ENCODE assay signal across 8 cellular contexts in the genomic region with DNA sequence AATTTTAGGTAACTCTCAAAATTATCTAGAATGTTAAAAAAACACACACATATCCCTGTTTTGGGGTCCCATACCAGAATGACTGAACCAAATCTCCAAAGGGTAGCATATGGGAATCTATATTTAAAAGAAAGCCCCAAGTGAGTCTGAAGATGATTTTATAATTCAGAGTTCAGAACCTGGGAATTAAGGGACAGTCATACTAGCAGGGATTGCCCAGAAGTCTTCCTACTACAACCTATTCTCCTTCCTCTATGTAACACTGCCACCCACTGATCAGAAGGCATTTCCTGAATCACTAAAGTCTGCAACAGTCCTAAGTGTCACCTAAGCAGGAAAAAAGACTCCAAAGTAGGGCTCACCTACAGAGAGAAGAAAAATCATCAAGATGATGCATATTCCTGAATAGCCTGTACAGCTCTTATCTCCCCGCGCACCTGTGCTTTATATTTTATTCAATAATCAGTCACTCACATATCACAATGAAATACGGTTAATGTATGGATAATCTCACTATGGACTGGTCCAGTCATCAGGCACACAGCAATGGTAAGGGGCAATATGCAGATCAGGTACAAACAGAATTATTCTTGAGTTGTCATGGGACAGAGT. TPM values are rescaled to one million over a fixed set of nuclear protein-coding genes. Genes with fewer than 3 reads are reported as not detected.
DNase-seq lines count a peak whose midpoint lies in the region; ATAC-seq, FAIRE-seq and TF ChIP-seq lines count a peak whose summit lies in the region.

No MANE protein-coding gene starts in this region.

- no peak for FAIRE-seq in HTR-8/SVneo (lab: Jason Lieb, UNC)

- H3K4me1 ChIP-seq in left ventricle myocardium inferior, result no peaks in the 10 kb centered on the region

- H3K27ac ChIP-seq in left ventricle myocardium inferior (replicated peaks), result no peak overlapping the region

- H3K9me3 ChIP-seq in left ventricle myocardium inferior (replicated peaks), result no peaks in the 10 kb centered on the region

- no peaks in the 10 kb centered on the region for H3K27me3 ChIP-seq in left ventricle myocardium inferior (ENCODE audit: low read depth)

- peak; percentile 47 for TF ChIP-seq CTCF in activated CD8-positive, alpha-beta T cell treated with anti-CD3 and anti-CD28 coated beads for 36 hours (IDR thresholded peaks at IDR 0.05)
- peak; percentile 50 for TF ChIP-seq CTCF in left ventricle myocardium inferior (IDR thresholded peaks at IDR 0.05; ENCODE audit: borderline replicate concordance)

- peak overlapping the region; percentile 1 for H3K27ac Mint-ChIP-seq in activated CD8-positive, alpha-beta T cell treated with anti-CD3 and anti-CD28 coated beads for 36 hours
- H3K27ac Mint-ChIP-seq in stimulated activated naive CD8-positive, alpha-beta T cell treated with anti-CD3 and anti-CD28 coated beads, Interleukin-15, Interleukin-2, amounts not matched to agents 100 ng/mL and 50 ng/mL, for 24 hours, result no peak overlapping the region

- intact Hi-C loops in activated CD8-positive, alpha-beta T cell treated with anti-CD3 and anti-CD28 coated beads for 36 hours (cut with micrococcal nuclease), result loop anchor here (5.0 kb wide), 1 partner anchor 103 kb away; no protein-coding TSS in a partner anchor
- intact Hi-C loops in left ventricle myocardium inferior (cut with micrococcal nuclease), result no loop called here

- DNase-seq in NCI-H2227 (lab: John Stamatoyannopoulos, UW; ENCODE audit: unreplicated experiment) (peak; percentile 7), NCI-H2227 treated with DMSO at 0.1 percent for 48 hours (lab: John Stamatoyannopoulos, UW) (no peak), HTR-8/SVneo (ENCODE audit: insufficient read length, low spot score) (peak; percentile 24), left ventricle myocardium inferior (no peak), NCI-H774 (lab: John Stamatoyannopoulos, UW) (no peak)
- DNase-seq in activated CD8-positive, alpha-beta T cell treated with anti-CD3 and anti-CD28 coated beads for 36 hours, result no peak

- no peak overlapping the region for H3K4me3 ChIP-seq in left ventricle myocardium inferior

- no peaks in the 10 kb centered on the region for H3K9me3 Mint-ChIP-seq in activated CD8-positive, alpha-beta T cell treated with anti-CD3 and anti-CD28 coated beads for 36 hours
- no peaks in the 10 kb centered on the region for H3K9me3 Mint-ChIP-seq in stimulated activated naive CD8-positive, alpha-beta T cell treated with anti-CD3 and anti-CD28 coated beads, Interleukin-15, Interleukin-2, amounts not matched to agents 100 ng/mL and 50 ng/mL, for 24 hours

- ATAC-seq in GM19463 (IDR thresholded peaks at IDR 0.05; ENCODE audit: unreplicated experiment), result peak; percentile 29
- ATAC-seq in activated CD8-positive, alpha-beta T cell treated with anti-CD3 and anti-CD28 coated beads for 36 hours, result peak; percentile 22

- H3K36me3 Mint-ChIP-seq in activated CD8-positive, alpha-beta T cell treated with anti-CD3 and anti-CD28 coated beads for 36 hours (ENCODE audit: low read depth), result peaks cover 14% of the 10 kb centered on the region
- peaks cover 16% of the 10 kb centered on the region for H3K36me3 Mint-ChIP-seq in stimulated activated naive CD8-positive, alpha-beta T cell treated with anti-CD3 and anti-CD28 coated beads, Interleukin-15, Interleukin-2, amounts not matched to agents 100 ng/mL and 50 ng/mL, for 24 hours (ENCODE audit: low read depth)

- peaks cover 30% of the 10 kb centered on the region for H3K4me1 Mint-ChIP-seq in activated CD8-positive, alpha-beta T cell treated with anti-CD3 and anti-CD28 coated beads for 36 hours (ENCODE audit: low read depth)
- H3K4me1 Mint-ChIP-seq in stimulated activated naive CD8-positive, alpha-beta T cell treated with anti-CD3 and anti-CD28 coated beads, Interleukin-15, Interleukin-2, amounts not matched to agents 100 ng/mL and 50 ng/mL, for 24 hours (ENCODE audit: low read depth), result peaks cover 38% of the 10 kb centered on the region

- POLR2A ChIA-PET in activated CD8-positive, alpha-beta T cell treated with anti-CD3 and anti-CD28 coated beads for 36 hours (lab: Charles Lee), result interaction anchor here (1.4 kb wide), 1 partner anchor 30 kb away, joined by 3 read pairs; no protein-coding TSS in a partner anchor

- H3K4me3 Mint-ChIP-seq in activated CD8-positive, alpha-beta T cell treated with anti-CD3 and anti-CD28 coated beads for 36 hours, result peak overlapping the region; percentile 36
- H3K4me3 Mint-ChIP-seq in stimulated activated naive CD8-positive, alpha-beta T cell treated with anti-CD3 and anti-CD28 coated beads, Interleukin-15, Interleukin-2, amounts not matched to agents 100 ng/mL and 50 ng/mL, for 24 hours, result peak overlapping the region; percentile 42

- CTCF ChIA-PET in activated CD8-positive, alpha-beta T cell treated with anti-CD3 and anti-CD28 coated beads for 36 hours (lab: Charles Lee), result interaction anchor here (1.2 to 4.0 kb wide), 8 partner anchors 11 to 105 kb away, joined by 3 to 46 read pairs (median 8); no protein-coding TSS in a partner anchor

- no peaks in the 10 kb centered on the region for H3K36me3 ChIP-seq in left ventricle myocardium inferior

- no peaks in the 10 kb centered on the region for H3K27me3 Mint-ChIP-seq in activated CD8-positive, alpha-beta T cell treated with anti-CD3 and anti-CD28 coated beads for 36 hours
- H3K27me3 Mint-ChIP-seq in stimulated activated naive CD8-positive, alpha-beta T cell treated with anti-CD3 and anti-CD28 coated beads, Interleukin-15, Interleukin-2, amounts not matched to agents 100 ng/mL and 50 ng/mL, for 24 hours, result peaks cover 12% of the 10 kb centered on the region

RNA-seq across cellular contexts. Expression of a gene that starts 4.9 kb away (rescaled TPM):
- total RNA-seq in activated CD8-positive, alpha-beta T cell treated with anti-CD3 and anti-CD28 coated beads for 36 hours, result 10 to 100 TPM; 27.5 to 29.4 TPM
- 0.74 TPM for total RNA-seq in left ventricle myocardium inferior

RNA-seq across cellular contexts. Expression of a gene that starts 55.5 kb away (rescaled TPM):
- not detected for total RNA-seq in activated CD8-positive, alpha-beta T cell treated with anti-CD3 and anti-CD28 coated beads for 36 hours
- total RNA-seq in left ventricle myocardium inferior, result 0.22 TPM

Comparison
In these comparisons a context has a peak if more than half of its experiments do, and no peak if none do; other contexts are left out.
1. DNase-seq: peak in NCI-H2227 (single experiment) and HTR-8/SVneo (single experiment); none in NCI-H2227 treated with DMSO at 0.1 percent for 48 hours (single experiment), activated CD8-positive, alpha-beta T cell treated with anti-CD3 and anti-CD28 coated beads for 36 hours (single experiment), left ventricle myocardium inferior (single experiment) and NCI-H774 (single experiment).
2. RNA of a gene that starts 4.9 kb away (total RNA-seq): 27.5 to 29.4 TPM in activated CD8-positive, alpha-beta T cell treated with anti-CD3 and anti-CD28 coated beads for 36 hours; 0.74 TPM in left ventricle myocardium inferior (single experiment); every median in the first group is over 10 times any median in the second.